Comparison of ENCODE assay signal across 3 cellular contexts in the genomic region with DNA sequence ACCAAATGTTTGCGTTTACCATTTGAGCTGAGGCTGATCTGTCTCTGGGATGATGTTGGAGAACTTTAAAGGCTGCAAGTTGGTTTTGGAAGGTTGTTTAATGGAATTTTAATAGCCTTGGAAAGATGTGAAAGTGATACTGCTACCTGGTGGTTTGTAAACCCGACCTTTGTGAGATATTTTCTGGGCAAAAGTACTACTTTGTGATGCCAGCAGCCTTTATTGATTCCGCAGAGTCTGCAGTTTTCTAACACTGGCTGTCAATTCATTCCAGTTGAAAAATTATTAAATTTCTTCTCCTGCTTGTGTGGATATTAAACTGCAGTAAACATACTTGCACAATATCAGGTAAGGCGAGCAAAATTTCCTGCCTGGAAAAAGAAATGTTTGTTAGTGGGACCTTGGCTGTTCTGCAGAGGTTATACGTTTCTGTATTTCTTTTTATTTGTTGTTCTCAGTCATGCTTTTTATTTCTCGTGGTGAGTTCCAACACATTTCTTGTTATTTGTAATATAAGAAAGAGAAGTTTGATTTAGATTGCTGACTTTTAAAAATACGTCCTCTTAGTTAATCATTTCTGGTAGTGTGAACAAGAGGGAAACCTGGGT.
A peak's percentile ranks its signal among the peaks of the same experiment; 100 is the strongest.
TF ChIP-seq lines count a peak whose summit lies in the region.

No MANE protein-coding gene starts in this region.

TF ChIP-seq in GM23338, 12 proteins besides CTCF, POLR2A, EP300 and RAD21:
- TF ChIP-seq, protein P1, sequence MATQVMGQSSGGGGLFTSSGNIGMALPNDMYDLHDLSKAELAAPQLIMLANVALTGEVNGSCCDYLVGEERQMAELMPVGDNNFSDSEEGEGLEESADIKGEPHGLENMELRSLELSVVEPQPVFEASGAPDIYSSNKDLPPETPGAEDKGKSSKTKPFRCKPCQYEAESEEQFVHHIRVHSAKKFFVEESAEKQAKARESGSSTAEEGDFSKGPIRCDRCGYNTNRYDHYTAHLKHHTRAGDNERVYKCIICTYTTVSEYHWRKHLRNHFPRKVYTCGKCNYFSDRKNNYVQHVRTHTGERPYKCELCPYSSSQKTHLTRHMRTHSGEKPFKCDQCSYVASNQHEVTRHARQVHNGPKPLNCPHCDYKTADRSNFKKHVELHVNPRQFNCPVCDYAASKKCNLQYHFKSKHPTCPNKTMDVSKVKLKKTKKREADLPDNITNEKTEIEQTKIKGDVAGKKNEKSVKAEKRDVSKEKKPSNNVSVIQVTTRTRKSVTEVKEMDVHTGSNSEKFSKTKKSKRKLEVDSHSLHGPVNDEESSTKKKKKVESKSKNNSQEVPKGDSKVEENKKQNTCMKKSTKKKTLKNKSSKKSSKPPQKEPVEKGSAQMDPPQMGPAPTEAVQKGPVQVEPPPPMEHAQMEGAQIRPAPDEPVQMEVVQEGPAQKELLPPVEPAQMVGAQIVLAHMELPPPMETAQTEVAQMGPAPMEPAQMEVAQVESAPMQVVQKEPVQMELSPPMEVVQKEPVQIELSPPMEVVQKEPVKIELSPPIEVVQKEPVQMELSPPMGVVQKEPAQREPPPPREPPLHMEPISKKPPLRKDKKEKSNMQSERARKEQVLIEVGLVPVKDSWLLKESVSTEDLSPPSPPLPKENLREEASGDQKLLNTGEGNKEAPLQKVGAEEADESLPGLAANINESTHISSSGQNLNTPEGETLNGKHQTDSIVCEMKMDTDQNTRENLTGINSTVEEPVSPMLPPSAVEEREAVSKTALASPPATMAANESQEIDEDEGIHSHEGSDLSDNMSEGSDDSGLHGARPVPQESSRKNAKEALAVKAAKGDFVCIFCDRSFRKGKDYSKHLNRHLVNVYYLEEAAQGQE (IDR thresholded peaks at IDR 0.05; ENCODE audit: unreplicated experiment), result no peak
- TF ChIP-seq JUNB (IDR thresholded peaks at IDR 0.05; ENCODE audit: unreplicated experiment), result no peak

TF ChIP-seq in WTC11, 78 proteins besides CTCF, POLR2A, EP300 and RAD21:
- TF ChIP-seq NFYB (CRISPR knock-in tag; conservative IDR thresholded peaks at IDR 0.05; ENCODE audit: low read depth) (no peak), PRRX2 (CRISPR knock-in tag; IDR thresholded peaks at IDR 0.05) (no peak), OVOL2 (CRISPR knock-in tag; IDR thresholded peaks at IDR 0.05; ENCODE audit: borderline replicate concordance) (no peak), CREM (CRISPR knock-in tag; IDR thresholded peaks at IDR 0.05) (no peak), ZBTB43 (CRISPR knock-in tag; IDR thresholded peaks at IDR 0.05) (no peak), TP53 (CRISPR knock-in tag; IDR thresholded peaks at IDR 0.05) (no peak), ELF4 (CRISPR knock-in tag; IDR thresholded peaks at IDR 0.05; ENCODE audit: low read depth) (no peak), FOXK1 (CRISPR knock-in tag; IDR thresholded peaks at IDR 0.05) (no peak), ETV6 (CRISPR knock-in tag; IDR thresholded peaks at IDR 0.05) (no peak)
- TF ChIP-seq, protein P2, sequence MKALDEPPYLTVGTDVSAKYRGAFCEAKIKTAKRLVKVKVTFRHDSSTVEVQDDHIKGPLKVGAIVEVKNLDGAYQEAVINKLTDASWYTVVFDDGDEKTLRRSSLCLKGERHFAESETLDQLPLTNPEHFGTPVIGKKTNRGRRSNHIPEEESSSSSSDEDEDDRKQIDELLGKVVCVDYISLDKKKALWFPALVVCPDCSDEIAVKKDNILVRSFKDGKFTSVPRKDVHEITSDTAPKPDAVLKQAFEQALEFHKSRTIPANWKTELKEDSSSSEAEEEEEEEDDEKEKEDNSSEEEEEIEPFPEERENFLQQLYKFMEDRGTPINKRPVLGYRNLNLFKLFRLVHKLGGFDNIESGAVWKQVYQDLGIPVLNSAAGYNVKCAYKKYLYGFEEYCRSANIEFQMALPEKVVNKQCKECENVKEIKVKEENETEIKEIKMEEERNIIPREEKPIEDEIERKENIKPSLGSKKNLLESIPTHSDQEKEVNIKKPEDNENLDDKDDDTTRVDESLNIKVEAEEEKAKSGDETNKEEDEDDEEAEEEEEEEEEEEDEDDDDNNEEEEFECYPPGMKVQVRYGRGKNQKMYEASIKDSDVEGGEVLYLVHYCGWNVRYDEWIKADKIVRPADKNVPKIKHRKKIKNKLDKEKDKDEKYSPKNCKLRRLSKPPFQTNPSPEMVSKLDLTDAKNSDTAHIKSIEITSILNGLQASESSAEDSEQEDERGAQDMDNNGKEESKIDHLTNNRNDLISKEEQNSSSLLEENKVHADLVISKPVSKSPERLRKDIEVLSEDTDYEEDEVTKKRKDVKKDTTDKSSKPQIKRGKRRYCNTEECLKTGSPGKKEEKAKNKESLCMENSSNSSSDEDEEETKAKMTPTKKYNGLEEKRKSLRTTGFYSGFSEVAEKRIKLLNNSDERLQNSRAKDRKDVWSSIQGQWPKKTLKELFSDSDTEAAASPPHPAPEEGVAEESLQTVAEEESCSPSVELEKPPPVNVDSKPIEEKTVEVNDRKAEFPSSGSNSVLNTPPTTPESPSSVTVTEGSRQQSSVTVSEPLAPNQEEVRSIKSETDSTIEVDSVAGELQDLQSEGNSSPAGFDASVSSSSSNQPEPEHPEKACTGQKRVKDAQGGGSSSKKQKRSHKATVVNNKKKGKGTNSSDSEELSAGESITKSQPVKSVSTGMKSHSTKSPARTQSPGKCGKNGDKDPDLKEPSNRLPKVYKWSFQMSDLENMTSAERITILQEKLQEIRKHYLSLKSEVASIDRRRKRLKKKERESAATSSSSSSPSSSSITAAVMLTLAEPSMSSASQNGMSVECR (CRISPR knock-in tag; IDR thresholded peaks at IDR 0.05; ENCODE audit: borderline replicate concordance), result no peak
- TF ChIP-seq, protein P3, sequence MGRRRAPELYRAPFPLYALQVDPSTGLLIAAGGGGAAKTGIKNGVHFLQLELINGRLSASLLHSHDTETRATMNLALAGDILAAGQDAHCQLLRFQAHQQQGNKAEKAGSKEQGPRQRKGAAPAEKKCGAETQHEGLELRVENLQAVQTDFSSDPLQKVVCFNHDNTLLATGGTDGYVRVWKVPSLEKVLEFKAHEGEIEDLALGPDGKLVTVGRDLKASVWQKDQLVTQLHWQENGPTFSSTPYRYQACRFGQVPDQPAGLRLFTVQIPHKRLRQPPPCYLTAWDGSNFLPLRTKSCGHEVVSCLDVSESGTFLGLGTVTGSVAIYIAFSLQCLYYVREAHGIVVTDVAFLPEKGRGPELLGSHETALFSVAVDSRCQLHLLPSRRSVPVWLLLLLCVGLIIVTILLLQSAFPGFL (CRISPR knock-in tag; IDR thresholded peaks at IDR 0.05; ENCODE audit: borderline replicate concordance), result no peak

TF ChIP-seq in HepG2, 621 proteins besides CTCF, POLR2A, EP300 and RAD21:
- peak; percentile 52 to 76 for TF ChIP-seq MAFK (conservative IDR thresholded peaks at IDR 0.05 in 1 of 2, IDR thresholded peaks at IDR 0.05 in 1 of 2; ENCODE audit: low read length in 2 of 2)
- TF ChIP-seq GATA4 (IDR thresholded peaks at IDR 0.05; ENCODE audit: borderline replicate concordance, low read depth), result no peak
- TF ChIP-seq MAFF (IDR thresholded peaks at IDR 0.05; ENCODE audit: low read depth, low read length), result peak; percentile 59
